ENCODE assay signal across 23 cellular contexts in the genomic region with DNA sequence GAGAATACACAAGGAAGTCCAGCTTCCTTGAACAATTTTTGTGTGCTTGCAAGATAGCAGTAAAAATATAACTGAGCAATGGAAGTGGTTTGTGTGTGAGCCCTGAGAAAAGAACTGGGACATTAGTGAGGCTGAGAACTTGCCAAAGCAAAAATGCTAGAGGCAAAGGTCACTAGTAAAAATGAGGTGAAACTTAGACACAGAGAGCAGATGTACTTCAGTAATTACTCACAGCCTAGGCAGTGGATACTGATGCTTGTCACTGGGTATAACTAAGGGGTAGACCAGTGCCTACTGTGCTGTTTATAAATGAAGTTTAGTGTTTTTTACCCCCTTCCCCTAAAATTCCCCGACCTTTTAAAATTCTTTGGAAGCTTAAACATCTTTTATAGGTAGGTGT.
DNase-seq lines count a peak whose midpoint lies in the region; ATAC-seq and TF ChIP-seq lines count a peak whose summit lies in the region.
"Had no signal": no experiment of that assay in that cellular context is flagged by ENCODE, and none has a peak within 500 bp of the region (broad histone marks: within the 10 kb centered on the region; RNA-seq: fewer than 3 reads in every experiment).

No MANE protein-coding gene starts in this region.

- H3K9me3 ChIP-seq in BLaER1: peaks cover 34% of the 10 kb centered on the region
- H3K9me3 ChIP-seq: body of pancreas, tibial nerve had no signal

- no peak for TF ChIP-seq CTCF in fibroblast of mammary gland (conservative IDR thresholded peaks at IDR 0.05; ENCODE audit: control insufficient read depth, insufficient read depth, low read depth, low read length)

- peaks cover 61% of the 10 kb centered on the region for H3K4me1 ChIP-seq in BLaER1
- H3K4me1 ChIP-seq: body of pancreas, foreskin keratinocyte, neural progenitor cell, tibial nerve had no signal

- no peaks in the 10 kb centered on the region for H4K20me1 ChIP-seq in BLaER1

- H3K9ac ChIP-seq in BLaER1: no peak overlapping the region
- H3K9ac ChIP-seq: neural progenitor cell had no signal

- peaks cover 14% of the 10 kb centered on the region; the same call in 1 of the 2 replicates for H3K36me3 ChIP-seq in BLaER1
- H3K36me3 ChIP-seq: neural progenitor cell, tibial nerve had no signal

- peak; percentile 23 for DNase-seq in fibroblast of mammary gland (ENCODE audit: low read depth)
- no peak for DNase-seq in NCI-H2227 (lab: John Stamatoyannopoulos, UW; ENCODE audit: unreplicated experiment)
- DNase-seq in AG08395 (ENCODE audit: low spot score): no peak
- no peak for DNase-seq in activated CD8-positive, alpha-beta memory T cell treated with anti-CD3 and anti-CD28 coated beads, Interleukin-2, amount 50 U/mL, for 4 hours
- DNase-seq: activated CD4-positive, alpha-beta T cell treated with anti-CD3 and anti-CD28 coated beads for 48 hours; activated naive CD4-positive, alpha-beta T cell treated with anti-CD3 and anti-CD28 coated beads, Interleukin-2, amount 10 ng/mL, durations not matched to agents 7 days and 5 days; activated T-cell treated with anti-CD3 and anti-CD28 coated beads for 4 hours; body of pancreas; CD8-positive, alpha-beta memory T cell; cortex of kidney; foreskin keratinocyte; KBM-7; left cardiac atrium; NCI-H1048; NCI-H2029; NCI-H510A; stimulated activated naive CD4-positive, alpha-beta T cell had no signal

- H3K4me2 ChIP-seq in BLaER1: peak overlapping the region; percentile 49
- H3K4me2 ChIP-seq: neural progenitor cell had no signal

- peak overlapping the region; percentile 27; the same call in 1 of the 2 replicates for H3K4me3 ChIP-seq in BLaER1
- H3K4me3 ChIP-seq in fibroblast of mammary gland (ENCODE audit: control insufficient read depth, low read depth, low read length): no peak overlapping the region
- H3K4me3 ChIP-seq: body of pancreas, neural progenitor cell, tibial nerve had no signal

- H3K27me3 ChIP-seq in BLaER1: no peaks in the 10 kb centered on the region
- H3K27me3 ChIP-seq: body of pancreas, neural progenitor cell, tibial nerve had no signal

- H3K27ac ChIP-seq in BLaER1: peak overlapping the region; percentile 52
- H3K27ac ChIP-seq: body of pancreas, foreskin keratinocyte, neural progenitor cell, tibial nerve had no signal

- ATAC-seq in GM18868 (IDR thresholded peaks at IDR 0.05; ENCODE audit: unreplicated experiment) (peak; percentile 94), HG03175 (IDR thresholded peaks at IDR 0.05; ENCODE audit: unreplicated experiment) (peak; percentile 59), HG02884 (IDR thresholded peaks at IDR 0.05; ENCODE audit: unreplicated experiment) (no peak)
- ATAC-seq: body of pancreas, foreskin keratinocyte, left cardiac atrium had no signal
